In the genomic region with DNA sequence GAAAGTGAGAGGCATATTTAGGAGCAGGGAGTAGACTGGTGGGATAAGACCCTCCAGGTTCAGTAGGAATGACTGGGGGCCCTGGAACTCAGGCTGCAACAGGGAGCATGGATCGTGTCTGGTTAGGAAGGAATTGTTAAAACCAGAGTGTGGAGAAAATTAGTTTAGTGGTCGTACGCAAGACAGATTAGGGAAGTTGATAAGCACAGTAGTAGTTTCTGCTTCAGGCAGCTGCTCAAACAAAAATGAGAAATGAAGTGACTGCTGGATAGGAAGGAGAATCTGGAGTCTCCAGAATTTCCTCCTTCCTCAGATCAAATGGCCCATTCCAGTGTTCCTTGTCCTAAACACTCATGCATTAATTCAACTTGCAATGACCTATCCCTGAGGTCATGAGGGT, we compare ENCODE assay signal across 13 cellular contexts. TPM values are rescaled to one million over a fixed set of nuclear protein-coding genes. Genes with fewer than 3 reads are reported as not detected.
DNase-seq lines count a peak whose midpoint lies in the region; ATAC-seq and TF ChIP-seq lines count a peak whose summit lies in the region.
"Had no signal": no experiment of that assay in that cellular context is flagged by ENCODE, and none has a peak within 500 bp of the region (broad histone marks: within the 10 kb centered on the region; RNA-seq: fewer than 3 reads in every experiment).

No MANE protein-coding gene starts in this region.

- H3K9me3 ChIP-seq in adrenal gland (replicated peaks in 1 of 3), result no peaks in the 10 kb centered on the region
- H3K9me3 ChIP-seq: gastrocnemius medialis had no signal

- H3K27me3 ChIP-seq in adrenal gland, result no peaks in the 10 kb centered on the region
- H3K27me3 ChIP-seq: gastrocnemius medialis had no signal

- intact Hi-C loops in adrenal gland (cut with DNase I), result loop anchor here in 1 of 2 donors (10.0 kb wide), 1 partner anchor 335 kb away; no protein-coding TSS in a partner anchor

- no peaks in the 10 kb centered on the region for H3K36me3 ChIP-seq in adrenal gland (replicated peaks in 1 of 2)
- H3K36me3 ChIP-seq: gastrocnemius medialis had no signal

- TF ChIP-seq POLR2A in adrenal gland (IDR thresholded peaks at IDR 0.05), result no peak

- DNase-seq in AML-193 (lab: John Stamatoyannopoulos, UW) (peak; percentile 80 to 81), OCI-M1 (lab: John Stamatoyannopoulos, UW) (peak; percentile 86), epithelial cell of prostate (ENCODE audit: low read depth, low spot score) (no peak), NCI-H524 treated with DMSO at 0.1 percent for 48 hours (lab: John Stamatoyannopoulos, UW) (no peak), adrenal gland (no peak), mucosa of gallbladder (ENCODE audit: low spot score) (no peak)
- DNase-seq: activated naive CD4-positive, alpha-beta T cell; DMS 273 treated with DMSO at 0.1 percent for 48 hours; gastrocnemius medialis; midbrain; NCI-H226 had no signal

- ATAC-seq in GM18502 (IDR thresholded peaks at IDR 0.05; ENCODE audit: poor library complexity, unreplicated experiment) (peak; percentile 40), GM21360 (IDR thresholded peaks at IDR 0.05; ENCODE audit: unreplicated experiment) (no peak)
- ATAC-seq: gastrocnemius medialis had no signal

- H3K4me1 ChIP-seq in adrenal gland (replicated peaks in 1 of 2), result peaks cover 0 to 4% of the 10 kb centered on the region in 2 donors
- H3K4me1 ChIP-seq: gastrocnemius medialis had no signal

- no peak for TF ChIP-seq CTCF in adrenal gland (IDR thresholded peaks at IDR 0.05)

- no peak overlapping the region for H3K4me3 ChIP-seq in adrenal gland
- H3K4me3 ChIP-seq: gastrocnemius medialis had no signal

- WGBS in adrenal gland, 4 donors, result 50 to 71% (median 67%) methylated on average over 3 of the region's 3 CpGs

- peak overlapping the region; percentile 100 for H3K27ac ChIP-seq in epithelial cell of prostate
- peak overlapping the region in 2 of 5 donors; percentile 59 to 67 for H3K27ac ChIP-seq in adrenal gland
- H3K27ac ChIP-seq: gastrocnemius medialis had no signal

RNA-seq across cellular contexts. Expression of a gene that starts 11.2 kb away (rescaled TPM):
- total RNA-seq in adrenal gland (10 to 100 TPM; 26.6 to 46.6 (median 42.4) TPM), mucosa of gallbladder (35.2 TPM)
- polyA plus RNA-seq in adrenal gland, result 10 to 100 TPM; 22.6 to 29.9 (median 22.6) TPM

RNA-seq across cellular contexts. Expression of a gene that starts 12.8 kb away (rescaled TPM):
- total RNA-seq in adrenal gland, result 100 to 1,000 TPM in 6 of 8 donors, 10 to 100 TPM in 2; 83.6 to 150 (median 106) TPM
- polyA plus RNA-seq in adrenal gland, result 100 to 1,000 TPM in 2 of 3 donors, 10 to 100 TPM in 1; 75.8 to 200 (median 165) TPM
- 135 TPM for total RNA-seq in mucosa of gallbladder

RNA-seq across cellular contexts. Expression of a gene that starts 15.6 kb away (rescaled TPM):
- total RNA-seq in adrenal gland (10 to 100 TPM; 23.9 to 47.5 (median 33.9) TPM), mucosa of gallbladder (36.7 TPM)
- 10 to 100 TPM; 14.8 to 38.9 (median 19.1) TPM for polyA plus RNA-seq in adrenal gland

Comparison
In these comparisons a context has a peak if more than half of its experiments do, and no peak if none do; other contexts are left out.
1. DNase-seq: peak in AML-193 (2 of 2) and OCI-M1 (single experiment); none in epithelial cell of prostate (single experiment), NCI-H524 treated with DMSO at 0.1 percent for 48 hours (single experiment), adrenal gland (0 of 7) and mucosa of gallbladder (single experiment).